ENCODE assay signal across 1 cellular context in the genomic region with DNA sequence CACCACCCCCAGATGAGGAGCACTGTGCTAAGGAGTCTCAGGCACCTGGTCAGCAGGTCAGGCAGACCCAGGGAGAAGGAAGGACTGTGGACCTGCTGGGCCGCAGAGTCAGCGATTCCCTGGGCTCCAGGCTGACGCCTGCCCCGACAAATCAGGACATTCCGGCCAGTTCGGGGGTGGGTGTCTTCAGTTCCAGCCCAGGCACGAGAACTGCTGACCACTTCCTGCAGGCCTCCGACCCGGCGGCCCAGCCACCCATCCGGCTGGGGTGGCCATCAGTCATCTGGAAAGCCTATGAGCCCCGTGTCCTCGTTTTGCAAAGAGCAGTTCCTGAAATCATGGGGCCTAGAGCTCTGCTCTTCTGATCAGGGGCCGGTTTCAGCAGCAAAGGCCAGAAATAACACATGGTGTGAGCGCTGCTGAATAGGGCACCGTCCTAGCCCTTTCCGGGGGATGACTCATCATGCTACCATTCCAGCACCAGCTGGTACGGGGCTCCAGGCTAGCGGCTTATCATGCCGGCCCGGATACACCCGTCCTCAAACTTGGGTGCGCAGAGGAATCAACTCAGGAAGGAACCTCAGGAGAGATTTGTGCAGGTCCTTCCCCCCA.
TF ChIP-seq lines count a peak whose summit lies in the region.

No MANE protein-coding gene starts in this region.

TF ChIP-seq in HepG2, 621 proteins besides CTCF, POLR2A, EP300 and RAD21 (continued from another document and continues in another):
- TF ChIP-seq SRSF4 (IDR thresholded peaks at IDR 0.05; ENCODE audit: low read depth, low read length, poor library complexity, severe bottlenecking) = no peak
- no peak for TF ChIP-seq KLF13 (CRISPR knock-in tag; IDR thresholded peaks at IDR 0.05)
- peak; percentile 78; the same call in 1 of the 2 replicates for TF ChIP-seq ETV5 (CRISPR knock-in tag; IDR thresholded peaks at IDR 0.05; ENCODE audit: borderline replicate concordance)
- no peak for TF ChIP-seq GATAD1 (CRISPR knock-in tag; IDR thresholded peaks at IDR 0.05)
- TF ChIP-seq, protein P1, sequence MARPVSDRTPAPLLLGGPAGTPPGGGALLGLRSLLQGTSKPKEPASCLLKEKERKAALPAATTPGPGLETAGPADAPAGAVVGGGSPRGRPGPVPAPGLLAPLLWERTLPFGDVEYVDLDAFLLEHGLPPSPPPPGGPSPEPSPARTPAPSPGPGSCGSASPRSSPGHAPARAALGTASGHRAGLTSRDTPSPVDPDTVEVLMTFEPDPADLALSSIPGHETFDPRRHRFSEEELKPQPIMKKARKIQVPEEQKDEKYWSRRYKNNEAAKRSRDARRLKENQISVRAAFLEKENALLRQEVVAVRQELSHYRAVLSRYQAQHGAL (CRISPR knock-in tag; IDR thresholded peaks at IDR 0.05; ENCODE audit: not compliant biosample characterization) = no peak
- TF ChIP-seq SMYD3 (CRISPR knock-in tag; IDR thresholded peaks at IDR 0.05) = no peak
- TF ChIP-seq, protein P2, sequence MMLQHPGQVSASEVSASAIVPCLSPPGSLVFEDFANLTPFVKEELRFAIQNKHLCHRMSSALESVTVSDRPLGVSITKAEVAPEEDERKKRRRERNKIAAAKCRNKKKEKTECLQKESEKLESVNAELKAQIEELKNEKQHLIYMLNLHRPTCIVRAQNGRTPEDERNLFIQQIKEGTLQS (CRISPR knock-in tag; IDR thresholded peaks at IDR 0.05) = peak; percentile 94
- TF ChIP-seq ZNF12 (CRISPR knock-in tag; IDR thresholded peaks at IDR 0.05) = no peak
- TF ChIP-seq, protein P3, sequence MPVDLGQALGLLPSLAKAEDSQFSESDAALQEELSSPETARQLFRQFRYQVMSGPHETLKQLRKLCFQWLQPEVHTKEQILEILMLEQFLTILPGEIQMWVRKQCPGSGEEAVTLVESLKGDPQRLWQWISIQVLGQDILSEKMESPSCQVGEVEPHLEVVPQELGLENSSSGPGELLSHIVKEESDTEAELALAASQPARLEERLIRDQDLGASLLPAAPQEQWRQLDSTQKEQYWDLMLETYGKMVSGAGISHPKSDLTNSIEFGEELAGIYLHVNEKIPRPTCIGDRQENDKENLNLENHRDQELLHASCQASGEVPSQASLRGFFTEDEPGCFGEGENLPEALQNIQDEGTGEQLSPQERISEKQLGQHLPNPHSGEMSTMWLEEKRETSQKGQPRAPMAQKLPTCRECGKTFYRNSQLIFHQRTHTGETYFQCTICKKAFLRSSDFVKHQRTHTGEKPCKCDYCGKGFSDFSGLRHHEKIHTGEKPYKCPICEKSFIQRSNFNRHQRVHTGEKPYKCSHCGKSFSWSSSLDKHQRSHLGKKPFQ (CRISPR knock-in tag; IDR thresholded peaks at IDR 0.05; ENCODE audit: insufficient replicate concordance) = peak; percentile 55
- peak; percentile 42 for TF ChIP-seq TEAD3 (CRISPR knock-in tag; optimal IDR thresholded peaks at IDR 0.05; ENCODE audit: borderline replicate concordance)
- no peak for TF ChIP-seq ZFP36 (IDR thresholded peaks at IDR 0.05; ENCODE audit: borderline replicate concordance, low read depth, low read length, partially characterized antibody)
- TF ChIP-seq ARID2 (CRISPR knock-in tag; IDR thresholded peaks at IDR 0.05; ENCODE audit: borderline replicate concordance) = no peak
- no peak for TF ChIP-seq SALL2 (CRISPR knock-in tag; IDR thresholded peaks at IDR 0.05)
- no peak for TF ChIP-seq NR2F2 (IDR thresholded peaks at IDR 0.05; ENCODE audit: borderline replicate concordance, low read depth)
- no peak for TF ChIP-seq HOXA7 (CRISPR knock-in tag; IDR thresholded peaks at IDR 0.05)
- 0 out of 2 replicates have a peak, but pooled peaks have one; percentile 15 for TF ChIP-seq RXRA (CRISPR knock-in tag; IDR thresholded peaks at IDR 0.05)
- TF ChIP-seq SIN3A (IDR thresholded peaks at IDR 0.05; ENCODE audit: borderline replicate concordance, low read depth, low read length) = no peak
- no peak for TF ChIP-seq ZNF781 (CRISPR knock-in tag; IDR thresholded peaks at IDR 0.05; ENCODE audit: borderline replicate concordance, not compliant biosample characterization)
- TF ChIP-seq ATF1 (CRISPR knock-in tag; IDR thresholded peaks at IDR 0.05) = no peak
- 0 out of 2 replicates have a peak, but pooled peaks have one; percentile 11 for TF ChIP-seq RARA (CRISPR knock-in tag; IDR thresholded peaks at IDR 0.05)
- TF ChIP-seq CAMTA2 (CRISPR knock-in tag; IDR thresholded peaks at IDR 0.05; ENCODE audit: borderline replicate concordance) = no peak
- TF ChIP-seq RORA (CRISPR knock-in tag; IDR thresholded peaks at IDR 0.05) = no peak
- TF ChIP-seq, protein P4, sequence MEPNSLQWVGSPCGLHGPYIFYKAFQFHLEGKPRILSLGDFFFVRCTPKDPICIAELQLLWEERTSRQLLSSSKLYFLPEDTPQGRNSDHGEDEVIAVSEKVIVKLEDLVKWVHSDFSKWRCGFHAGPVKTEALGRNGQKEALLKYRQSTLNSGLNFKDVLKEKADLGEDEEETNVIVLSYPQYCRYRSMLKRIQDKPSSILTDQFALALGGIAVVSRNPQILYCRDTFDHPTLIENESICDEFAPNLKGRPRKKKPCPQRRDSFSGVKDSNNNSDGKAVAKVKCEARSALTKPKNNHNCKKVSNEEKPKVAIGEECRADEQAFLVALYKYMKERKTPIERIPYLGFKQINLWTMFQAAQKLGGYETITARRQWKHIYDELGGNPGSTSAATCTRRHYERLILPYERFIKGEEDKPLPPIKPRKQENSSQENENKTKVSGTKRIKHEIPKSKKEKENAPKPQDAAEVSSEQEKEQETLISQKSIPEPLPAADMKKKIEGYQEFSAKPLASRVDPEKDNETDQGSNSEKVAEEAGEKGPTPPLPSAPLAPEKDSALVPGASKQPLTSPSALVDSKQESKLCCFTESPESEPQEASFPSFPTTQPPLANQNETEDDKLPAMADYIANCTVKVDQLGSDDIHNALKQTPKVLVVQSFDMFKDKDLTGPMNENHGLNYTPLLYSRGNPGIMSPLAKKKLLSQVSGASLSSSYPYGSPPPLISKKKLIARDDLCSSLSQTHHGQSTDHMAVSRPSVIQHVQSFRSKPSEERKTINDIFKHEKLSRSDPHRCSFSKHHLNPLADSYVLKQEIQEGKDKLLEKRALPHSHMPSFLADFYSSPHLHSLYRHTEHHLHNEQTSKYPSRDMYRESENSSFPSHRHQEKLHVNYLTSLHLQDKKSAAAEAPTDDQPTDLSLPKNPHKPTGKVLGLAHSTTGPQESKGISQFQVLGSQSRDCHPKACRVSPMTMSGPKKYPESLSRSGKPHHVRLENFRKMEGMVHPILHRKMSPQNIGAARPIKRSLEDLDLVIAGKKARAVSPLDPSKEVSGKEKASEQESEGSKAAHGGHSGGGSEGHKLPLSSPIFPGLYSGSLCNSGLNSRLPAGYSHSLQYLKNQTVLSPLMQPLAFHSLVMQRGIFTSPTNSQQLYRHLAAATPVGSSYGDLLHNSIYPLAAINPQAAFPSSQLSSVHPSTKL (CRISPR knock-in tag; IDR thresholded peaks at IDR 0.05) = 0 out of 2 replicates have a peak, but pooled peaks have one; percentile 18
- no peak for TF ChIP-seq KDM6A (CRISPR knock-in tag; IDR thresholded peaks at IDR 0.05; ENCODE audit: low read depth)
- TF ChIP-seq, protein P5, sequence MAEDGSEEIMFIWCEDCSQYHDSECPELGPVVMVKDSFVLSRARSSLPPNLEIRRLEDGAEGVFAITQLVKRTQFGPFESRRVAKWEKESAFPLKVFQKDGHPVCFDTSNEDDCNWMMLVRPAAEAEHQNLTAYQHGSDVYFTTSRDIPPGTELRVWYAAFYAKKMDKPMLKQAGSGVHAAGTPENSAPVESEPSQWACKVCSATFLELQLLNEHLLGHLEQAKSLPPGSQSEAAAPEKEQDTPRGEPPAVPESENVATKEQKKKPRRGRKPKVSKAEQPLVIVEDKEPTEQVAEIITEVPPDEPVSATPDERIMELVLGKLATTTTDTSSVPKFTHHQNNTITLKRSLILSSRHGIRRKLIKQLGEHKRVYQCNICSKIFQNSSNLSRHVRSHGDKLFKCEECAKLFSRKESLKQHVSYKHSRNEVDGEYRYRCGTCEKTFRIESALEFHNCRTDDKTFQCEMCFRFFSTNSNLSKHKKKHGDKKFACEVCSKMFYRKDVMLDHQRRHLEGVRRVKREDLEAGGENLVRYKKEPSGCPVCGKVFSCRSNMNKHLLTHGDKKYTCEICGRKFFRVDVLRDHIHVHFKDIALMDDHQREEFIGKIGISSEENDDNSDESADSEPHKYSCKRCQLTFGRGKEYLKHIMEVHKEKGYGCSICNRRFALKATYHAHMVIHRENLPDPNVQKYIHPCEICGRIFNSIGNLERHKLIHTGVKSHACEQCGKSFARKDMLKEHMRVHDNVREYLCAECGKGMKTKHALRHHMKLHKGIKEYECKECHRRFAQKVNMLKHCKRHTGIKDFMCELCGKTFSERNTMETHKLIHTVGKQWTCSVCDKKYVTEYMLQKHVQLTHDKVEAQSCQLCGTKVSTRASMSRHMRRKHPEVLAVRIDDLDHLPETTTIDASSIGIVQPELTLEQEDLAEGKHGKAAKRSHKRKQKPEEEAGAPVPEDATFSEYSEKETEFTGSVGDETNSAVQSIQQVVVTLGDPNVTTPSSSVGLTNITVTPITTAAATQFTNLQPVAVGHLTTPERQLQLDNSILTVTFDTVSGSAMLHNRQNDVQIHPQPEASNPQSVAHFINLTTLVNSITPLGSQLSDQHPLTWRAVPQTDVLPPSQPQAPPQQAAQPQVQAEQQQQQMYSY (CRISPR knock-in tag; IDR thresholded peaks at IDR 0.05) = no peak
- TF ChIP-seq MEF2D (CRISPR knock-in tag; IDR thresholded peaks at IDR 0.05) = 0 out of 2 replicates have a peak, but pooled peaks have one; percentile 24
- TF ChIP-seq PLRG1 (conservative IDR thresholded peaks at IDR 0.05) = no peak
- TF ChIP-seq PHF8 (CRISPR knock-in tag; IDR thresholded peaks at IDR 0.05) = peak; percentile 17; the same call in 1 of the 2 replicates
- TF ChIP-seq, protein P6, sequence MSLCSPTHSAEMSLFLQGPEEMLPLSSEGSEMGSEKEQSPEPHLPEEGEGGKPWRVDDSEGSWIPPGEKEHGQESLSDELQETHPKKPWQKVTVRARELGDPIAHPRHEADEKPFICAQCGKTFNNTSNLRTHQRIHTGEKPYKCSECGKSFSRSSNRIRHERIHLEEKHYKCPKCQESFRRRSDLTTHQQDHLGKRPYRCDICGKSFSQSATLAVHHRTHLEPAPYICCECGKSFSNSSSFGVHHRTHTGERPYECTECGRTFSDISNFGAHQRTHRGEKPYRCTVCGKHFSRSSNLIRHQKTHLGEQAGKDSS (CRISPR knock-in tag; IDR thresholded peaks at IDR 0.05; ENCODE audit: borderline replicate concordance, low read depth) = peak; percentile 100
- no peak for TF ChIP-seq ZNF550 (CRISPR knock-in tag; IDR thresholded peaks at IDR 0.05; ENCODE audit: borderline replicate concordance)
- TF ChIP-seq, protein P7, sequence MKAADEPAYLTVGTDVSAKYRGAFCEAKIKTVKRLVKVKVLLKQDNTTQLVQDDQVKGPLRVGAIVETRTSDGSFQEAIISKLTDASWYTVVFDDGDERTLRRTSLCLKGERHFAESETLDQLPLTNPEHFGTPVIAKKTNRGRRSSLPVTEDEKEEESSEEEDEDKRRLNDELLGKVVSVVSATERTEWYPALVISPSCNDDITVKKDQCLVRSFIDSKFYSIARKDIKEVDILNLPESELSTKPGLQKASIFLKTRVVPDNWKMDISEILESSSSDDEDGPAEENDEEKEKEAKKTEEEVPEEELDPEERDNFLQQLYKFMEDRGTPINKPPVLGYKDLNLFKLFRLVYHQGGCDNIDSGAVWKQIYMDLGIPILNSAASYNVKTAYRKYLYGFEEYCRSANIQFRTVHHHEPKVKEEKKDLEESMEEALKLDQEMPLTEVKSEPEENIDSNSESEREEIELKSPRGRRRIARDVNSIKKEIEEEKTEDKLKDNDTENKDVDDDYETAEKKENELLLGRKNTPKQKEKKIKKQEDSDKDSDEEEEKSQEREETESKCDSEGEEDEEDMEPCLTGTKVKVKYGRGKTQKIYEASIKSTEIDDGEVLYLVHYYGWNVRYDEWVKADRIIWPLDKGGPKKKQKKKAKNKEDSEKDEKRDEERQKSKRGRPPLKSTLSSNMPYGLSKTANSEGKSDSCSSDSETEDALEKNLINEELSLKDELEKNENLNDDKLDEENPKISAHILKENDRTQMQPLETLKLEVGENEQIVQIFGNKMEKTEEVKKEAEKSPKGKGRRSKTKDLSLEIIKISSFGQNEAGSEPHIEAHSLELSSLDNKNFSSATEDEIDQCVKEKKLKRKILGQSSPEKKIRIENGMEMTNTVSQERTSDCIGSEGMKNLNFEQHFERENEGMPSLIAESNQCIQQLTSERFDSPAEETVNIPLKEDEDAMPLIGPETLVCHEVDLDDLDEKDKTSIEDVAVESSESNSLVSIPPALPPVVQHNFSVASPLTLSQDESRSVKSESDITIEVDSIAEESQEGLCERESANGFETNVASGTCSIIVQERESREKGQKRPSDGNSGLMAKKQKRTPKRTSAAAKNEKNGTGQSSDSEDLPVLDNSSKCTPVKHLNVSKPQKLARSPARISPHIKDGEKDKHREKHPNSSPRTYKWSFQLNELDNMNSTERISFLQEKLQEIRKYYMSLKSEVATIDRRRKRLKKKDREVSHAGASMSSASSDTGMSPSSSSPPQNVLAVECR (CRISPR knock-in tag; IDR thresholded peaks at IDR 0.05; ENCODE audit: borderline replicate concordance) = no peak
- no peak for TF ChIP-seq ZBTB20 (CRISPR knock-in tag; IDR thresholded peaks at IDR 0.05; ENCODE audit: borderline replicate concordance, low read depth)
- TF ChIP-seq ZNF383 (CRISPR knock-in tag; IDR thresholded peaks at IDR 0.05; ENCODE audit: borderline replicate concordance) = no peak
- no peak for TF ChIP-seq SMAD3 (CRISPR knock-in tag; IDR thresholded peaks at IDR 0.05)
- no peak for TF ChIP-seq TEAD2 (CRISPR knock-in tag; IDR thresholded peaks at IDR 0.05)
- TF ChIP-seq KDM5B (CRISPR knock-in tag; IDR thresholded peaks at IDR 0.05; ENCODE audit: borderline replicate concordance) = peak; percentile 59; the same call in 1 of the 2 replicates
- TF ChIP-seq, protein P8, sequence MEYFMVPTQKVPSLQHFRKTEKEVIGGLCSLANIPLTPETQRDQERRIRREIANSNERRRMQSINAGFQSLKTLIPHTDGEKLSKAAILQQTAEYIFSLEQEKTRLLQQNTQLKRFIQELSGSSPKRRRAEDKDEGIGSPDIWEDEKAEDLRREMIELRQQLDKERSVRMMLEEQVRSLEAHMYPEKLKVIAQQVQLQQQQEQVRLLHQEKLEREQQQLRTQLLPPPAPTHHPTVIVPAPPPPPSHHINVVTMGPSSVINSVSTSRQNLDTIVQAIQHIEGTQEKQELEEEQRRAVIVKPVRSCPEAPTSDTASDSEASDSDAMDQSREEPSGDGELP (IDR thresholded peaks at IDR 0.05; ENCODE audit: borderline replicate concordance, low read depth) = peak; percentile 92
- TF ChIP-seq, protein P9, sequence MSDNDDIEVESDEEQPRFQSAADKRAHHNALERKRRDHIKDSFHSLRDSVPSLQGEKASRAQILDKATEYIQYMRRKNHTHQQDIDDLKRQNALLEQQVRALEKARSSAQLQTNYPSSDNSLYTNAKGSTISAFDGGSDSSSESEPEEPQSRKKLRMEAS (IDR thresholded peaks at IDR 0.05) = 0 out of 2 replicates have a peak, but pooled peaks have one; percentile 24
